2 cellular contexts compared by ENCODE assay signal in genomic region chr10:5047055-5047454, GRCh38. TPM values are rescaled to one million over a fixed set of nuclear protein-coding genes. Genes with fewer than 3 reads are reported as not detected.
"Had no signal": no experiment of that assay in that cellular context is flagged by ENCODE, and none has a peak within 500 bp of the region (broad histone marks: within the 10 kb centered on the region; RNA-seq: fewer than 3 reads in every experiment).

No MANE protein-coding gene starts in this region.

RNA-seq across cellular contexts. Expression of gene AKR1C2, which starts 43.4 kb away (rescaled TPM):
- total RNA-seq: naive thymus-derived CD8-positive, alpha-beta T cell; natural killer cell treated with Interleukin-12 subunit alpha and Interleukin-12 subunit beta and Interleukin-15 and Interleukin-18, amount 100 ng/mL, for 72 hours had no signal
